ENCODE assay signal across 23 cellular contexts in genomic region chr9:126617740-126618133, GRCh38. TPM values are rescaled to one million over a fixed set of nuclear protein-coding genes. Genes with fewer than 3 reads are reported as not detected.
A peak's percentile ranks its signal among the peaks of the same experiment; 100 is the strongest.
DNase-seq lines count a peak whose midpoint lies in the region; ATAC-seq, FAIRE-seq and TF ChIP-seq lines count a peak whose summit lies in the region.
"Had no signal": no experiment of that assay in that cellular context is flagged by ENCODE, and none has a peak within 500 bp of the region (broad histone marks: within the 10 kb centered on the region; RNA-seq: fewer than 3 reads in every experiment).

No MANE protein-coding gene starts in this region.

- no peaks in the 10 kb centered on the region for H3K79me1 ChIP-seq in mesendoderm (ENCODE audit: low read length)

- DNase-seq in SK-N-SH, result peak; percentile 54
- peak; percentile 10 to 39 (median 34) for DNase-seq in K562 (ENCODE audit: extremely low read depth in 1 of 4, low spot score in 3 of 4)
- no peak for DNase-seq in mesendoderm
- no peak for DNase-seq in type B pancreatic cell (ENCODE audit: extremely low spot score, unreplicated experiment)
- no peak for DNase-seq in SK-N-DZ (ENCODE audit: low spot score)
- no peak for DNase-seq in globus pallidus (ENCODE audit: low spot score)
- no peak for DNase-seq in esophagus muscularis mucosa (ENCODE audit: extremely low spot score)
- DNase-seq: DND-41, GDM1, GOT3, HFFc6, KG1, NCI-H1092 treated with DMSO at 0.1 percent for 48 hours, NCI-H2081 treated with DMSO at 0.1 percent for 48 hours, NCI-H510A, NCI-H774, PC-3 had no signal

- no peak overlapping the region for H2BK120ac ChIP-seq in mesendoderm (ENCODE audit: low read depth, low read length)

- H4K20me1 ChIP-seq in SK-N-SH (ENCODE audit: insufficient read depth), result 0 out of 2 replicates have a peak, but pooled peaks cover 3% of the 10 kb centered on the region
- no peaks in the 10 kb centered on the region for H4K20me1 ChIP-seq in K562 (replicated peaks; ENCODE audit: control insufficient read depth, insufficient read depth, low read length)

- CTCF ChIA-PET in SK-N-SH (lab: Yijun Ruan, JAX) (interaction anchor here (0.8 to 2.9 kb wide), 9 partner anchors 16 to 164 kb away, joined by 3 to 16 read pairs (median 4); no protein-coding TSS in a partner anchor), K562 (lab: Yijun Ruan, JAX; ENCODE audit: low intra/inter-chr PET ratio) (no interaction called here)

- H4K5ac ChIP-seq in mesendoderm (ENCODE audit: low read length), result no peak overlapping the region

- H3K4me2 ChIP-seq in SK-N-SH (no peak overlapping the region), K562 (ENCODE audit: insufficient read depth, low read length) (no peak overlapping the region), mesendoderm (ENCODE audit: low read length) (peak overlapping the region; percentile 13)
- H3K4me2 ChIP-seq: BLaER1 treated with 17β-estradiol and CSF1 and Interleukin-3, amounts not matched to agents 10 nM and 100 nM had no signal

- TF ChIP-seq POLR2A in K562 (conservative IDR thresholded peaks at IDR 0.05) (no peak), esophagus muscularis mucosa (IDR thresholded peaks at IDR 0.05; ENCODE audit: low read depth) (no peak)

- POLR2A ChIA-PET in SK-N-SH (lab: Yijun Ruan, JAX) (no interaction called here), K562 (lab: Yijun Ruan, JAX) (no interaction called here)

- ATAC-seq in SK-N-SH treated with all-trans-retinoic acid at 6 μM for 48 hours (no peak), K562 (no peak)
- ATAC-seq: GM12878, PC-3 had no signal

- H3K9ac ChIP-seq in SK-N-SH, result no peak overlapping the region
- H3K9ac ChIP-seq in K562 (ENCODE audit: insufficient read depth in 1 of 2, low read depth in 2 of 2, low read length in 2 of 2), result no peak overlapping the region
- no peak overlapping the region for H3K9ac ChIP-seq in mesendoderm (ENCODE audit: low read length)
- H3K9ac ChIP-seq: BLaER1 treated with 17β-estradiol and CSF1 and Interleukin-3, amounts not matched to agents 10 nM and 100 nM had no signal

- H3K4me1 ChIP-seq in SK-N-SH (ENCODE audit: control insufficient read depth in 1 of 2, insufficient read depth in 2 of 2, low read depth in 1 of 2, low read length in 1 of 2) (no peaks in the 10 kb centered on the region), K562 (replicated peaks in 1 of 2; ENCODE audit: control insufficient read depth in 2 of 2, insufficient read depth in 2 of 2, low read length in 2 of 2) (peaks cover 0 to 13% of the 10 kb centered on the region in 2 experiments; a peak in 1 of 5 replicates), mesendoderm (ENCODE audit: control insufficient read depth, low read depth, low read length) (peaks cover 15% of the 10 kb centered on the region), esophagus muscularis mucosa (peaks cover 11 to 41% (median 36%) of the 10 kb centered on the region in 4 donors)

- H2BK5ac ChIP-seq in mesendoderm (ENCODE audit: low read length), result no peak overlapping the region

- H3K36me3 ChIP-seq in SK-N-SH (replicated peaks in 1 of 2; ENCODE audit: control insufficient read depth in 1 of 2, insufficient read depth in 2 of 2, low read length in 1 of 2) (no peaks in the 10 kb centered on the region), K562 (ENCODE audit: control insufficient read depth, insufficient read depth, low read length) (no peaks in the 10 kb centered on the region), mesendoderm (ENCODE audit: control insufficient read depth, insufficient read depth, low read length) (no peaks in the 10 kb centered on the region), esophagus muscularis mucosa (no peaks in the 10 kb centered on the region)
- H3K36me3 ChIP-seq: BLaER1 treated with 17β-estradiol and CSF1 and Interleukin-3, amounts not matched to agents 10 nM and 100 nM had no signal

- no peak overlapping the region for H3K27ac ChIP-seq in SK-N-SH (ENCODE audit: low read depth in 2 of 2, low read length in 1 of 2)
- H3K27ac ChIP-seq in K562 (ENCODE audit: extremely low read depth, low read depth, low read length), result no peak overlapping the region
- H3K27ac ChIP-seq in mesendoderm (ENCODE audit: low read depth, low read length), result no peak overlapping the region
- no peak overlapping the region for H3K27ac ChIP-seq in esophagus muscularis mucosa (replicated peaks in 1 of 4)
- H3K27ac ChIP-seq: 22Rv1; BLaER1 treated with 17β-estradiol and CSF1 and Interleukin-3, amounts not matched to agents 10 nM and 100 nM; RWPE1 had no signal

- in situ Hi-C loops in K562 (cut with MboI), result no loop called here

- peaks cover 8% of the 10 kb centered on the region for H3K36me3 Mint-ChIP-seq in type B pancreatic cell
- H3K36me3 Mint-ChIP-seq: CD8-positive, alpha-beta memory T cell had no signal

- 20% methylated on average over 7 of the region's 10 CpGs for WGBS in SK-N-SH (ENCODE audit: low lambda C conversion rate)
- 9% methylated on average over 10 of the region's 10 CpGs for WGBS in K562 (ENCODE audit: insufficient coverage, low coverage, missing lambda C conversion rate)
- WGBS in mesendoderm (ENCODE audit: extremely low coverage, insufficient coverage, low lambda C conversion rate), result no CpG with 5 or more reads among the region's 10 CpGs
- WGBS in esophagus muscularis mucosa, result 30% methylated on average over 10 of the region's 10 CpGs

- no TSS peak for BruUV-seq in K562 (replicated peaks; lab: Mats Ljungman, UMichigan)

- H2AFZ ChIP-seq in SK-N-SH (ENCODE audit: low read depth) (no peak overlapping the region), K562 (ENCODE audit: low read depth, low read length) (no peak overlapping the region)

- no peak overlapping the region for H2BK15ac ChIP-seq in mesendoderm (replicated peaks; ENCODE audit: low read depth)

- no peak overlapping the region for H3K18ac ChIP-seq in mesendoderm (ENCODE audit: low read length)

- H3F3A ChIP-seq in SK-N-SH (replicated peaks; ENCODE audit: insufficient read depth), result no peaks in the 10 kb centered on the region

- H3K4me1 Mint-ChIP-seq in type B pancreatic cell (ENCODE audit: unreplicated experiment), result peaks cover 31% of the 10 kb centered on the region

- no peak for TF ChIP-seq CTCF in SK-N-SH (IDR thresholded peaks at IDR 0.05)
- no peak for TF ChIP-seq CTCF in K562 (IDR thresholded peaks at IDR 0.05 in 2 of 3, conservative IDR thresholded peaks at IDR 0.05 in 1 of 3; ENCODE audit: insufficient read depth in 2 of 3, low read depth in 1 of 3, low read length in 3 of 3)
- no peak for TF ChIP-seq CTCF in type B pancreatic cell (conservative IDR thresholded peaks at IDR 0.05)
- no peak for TF ChIP-seq CTCF in esophagus muscularis mucosa (IDR thresholded peaks at IDR 0.05)

- TF ChIP-seq EP300 in SK-N-SH (IDR thresholded peaks at IDR 0.05; ENCODE audit: borderline replicate concordance in 1 of 2, low read depth in 1 of 2, low read length in 1 of 2) (no peak), K562 (IDR thresholded peaks at IDR 0.05; ENCODE audit: low read length) (no peak), esophagus muscularis mucosa (IDR thresholded peaks at IDR 0.05) (no peak)

- H3K4me3 ChIP-seq in SK-N-SH (ENCODE audit: low read depth in 2 of 2, low read length in 1 of 2), result no peak overlapping the region
- H3K4me3 ChIP-seq in K562, result no peak overlapping the region
- no peak overlapping the region for H3K4me3 ChIP-seq in mesendoderm (ENCODE audit: low read length)
- H3K4me3 ChIP-seq in esophagus muscularis mucosa, result no peak overlapping the region
- H3K4me3 ChIP-seq: BLaER1 treated with 17β-estradiol and CSF1 and Interleukin-3, amounts not matched to agents 10 nM and 100 nM; GM12878 had no signal

- intact Hi-C loops in K562 (cut with micrococcal nuclease) (no loop called here), esophagus muscularis mucosa (cut with DNase I) (no loop called here)

- H2AK5ac ChIP-seq in mesendoderm (ENCODE audit: low read length), result no peak overlapping the region

- H3K56ac ChIP-seq in mesendoderm (ENCODE audit: low read length), result no peak overlapping the region

- H3K27me3 ChIP-seq in SK-N-SH (ENCODE audit: insufficient read depth), result peaks cover 90% of the 10 kb centered on the region
- peaks cover 23 to 71% of the 10 kb centered on the region in 2 experiments; a peak in 4 of 5 replicates for H3K27me3 ChIP-seq in K562 (ENCODE audit: control insufficient read depth in 2 of 2, insufficient read depth in 2 of 2, low read length in 2 of 2)
- peaks cover 90% of the 10 kb centered on the region for H3K27me3 ChIP-seq in mesendoderm (ENCODE audit: insufficient read depth, low read length, poor library complexity)
- H3K27me3 ChIP-seq in esophagus muscularis mucosa, result peaks cover 10 to 95% (median 59%) of the 10 kb centered on the region in 4 donors

- no peaks in the 10 kb centered on the region for H3K9me1 ChIP-seq in K562 (ENCODE audit: control insufficient read depth, insufficient read depth, low read length)

- H4K8ac ChIP-seq in mesendoderm (ENCODE audit: low read depth, low read length), result no peak overlapping the region

- no peak for FAIRE-seq in K562 (lab: Jason Lieb, UNC)
- FAIRE-seq: GM12878 had no signal

- no peaks in the 10 kb centered on the region for H3K9me2 ChIP-seq in SK-N-SH

- peak overlapping the region; percentile 88 for H3K4me3 Mint-ChIP-seq in type B pancreatic cell

- peaks cover 85% of the 10 kb centered on the region for H3K27me3 Mint-ChIP-seq in type B pancreatic cell

- H3K79me2 ChIP-seq in SK-N-SH (ENCODE audit: insufficient read depth) (no peaks in the 10 kb centered on the region), K562 (ENCODE audit: control insufficient read depth, insufficient read depth, low read length) (no peaks in the 10 kb centered on the region), mesendoderm (ENCODE audit: control insufficient read depth, insufficient read depth, low read length) (no peaks in the 10 kb centered on the region)

- H3K4ac ChIP-seq in mesendoderm (ENCODE audit: low read depth, low read length), result no peak overlapping the region

- H3K9me3 Mint-ChIP-seq in type B pancreatic cell, result no peaks in the 10 kb centered on the region
- H3K9me3 Mint-ChIP-seq: CD8-positive, alpha-beta memory T cell; HFFc6 had no signal

- TF ChIP-seq RAD21 in SK-N-SH (IDR thresholded peaks at IDR 0.05; ENCODE audit: low read length) (no peak), K562 (CRISPR knock-in tag; conservative IDR thresholded peaks at IDR 0.05 in 1 of 2, IDR thresholded peaks at IDR 0.05 in 1 of 2) (no peak)

- no peak overlapping the region for H3K23ac ChIP-seq in mesendoderm (ENCODE audit: low read length)

- H3K27ac Mint-ChIP-seq in type B pancreatic cell, result peak overlapping the region; percentile 53
- H3K27ac Mint-ChIP-seq: HFFc6 had no signal

- no peaks in the 10 kb centered on the region for H3K9me3 ChIP-seq in SK-N-SH
- no peaks in the 10 kb centered on the region for H3K9me3 ChIP-seq in K562 (replicated peaks; ENCODE audit: control insufficient read depth, insufficient read depth, low read depth, low read length)
- H3K9me3 ChIP-seq in esophagus muscularis mucosa, result no peaks in the 10 kb centered on the region
- H3K9me3 ChIP-seq: BLaER1 treated with 17β-estradiol and CSF1 and Interleukin-3, amounts not matched to agents 10 nM and 100 nM had no signal

RNA-seq across cellular contexts. Expression of gene LMX1B, which starts 4.0 kb away (rescaled TPM):
- polyA plus RNA-seq in SK-N-SH (2012; rRNA removed) (not detected in 2 replicates), K562 (2011; rRNA removed) (not detected in 2 replicates), K562 (2014; fragmentation: Illumina TruSeq; extraction: Trizol) (not detected in 2 replicates), K562 (2014; fragmentation: Nextera tagmentation; extraction: Ambion mirVana) (not detected), K562 (2014; rRNA removed) (not detected in 2 replicates)
- not detected in 2 replicates for polyA plus RNA-seq in SK-N-SH (2012; cell fraction: cytosol; rRNA removed)
- polyA plus RNA-seq in SK-N-SH (2012; cell fraction: nucleus; rRNA removed), result not detected in 2 replicates
- total RNA-seq in K562 (2011; cell fraction: chromatin; rRNA removed; ENCODE audit: low replicate concordance), result not detected in 2 replicates
- total RNA-seq in K562 (2011; cell fraction: nucleolus; rRNA removed), result not detected in 2 replicates
- not detected in 2 replicates for total RNA-seq in K562 (2011; cell fraction: nucleoplasm; rRNA removed)
- total RNA-seq in K562 (2014; rRNA removed) (not detected in 2 replicates), K562 (2014; rRNA removed; fragmentation: Illumina TruSeq; extraction: Trizol) (not detected in 2 replicates), K562 (2015; rRNA removed; fragmentation: Illumina TruSeq; extraction: Trizol) (not detected in 2 replicates), K562 (2021) (not detected in 2 replicates), type B pancreatic cell (ENCODE audit: low replicate concordance) (13.6 and 33.6 TPM in 2 replicates), esophagus muscularis mucosa (under 1 TPM; under 0.01 to 0.66 (median 0.24) TPM)
- polyA plus RNA-seq in K562 (2011; cell fraction: cytosol; rRNA removed), result not detected in 2 replicates
- polyA plus RNA-seq in K562 (2011; cell fraction: nucleus; rRNA removed), result not detected in 2 replicates
- not detected in 2 replicates for polyA plus RNA-seq in K562 (2012)
- not detected in 2 replicates for polyA minus RNA-seq in K562 (2011; rRNA and poly(A)+ RNA removed)
- not detected in 2 replicates for polyA minus RNA-seq in K562 (2011; cell fraction: cytosol; rRNA and poly(A)+ RNA removed)
- polyA minus RNA-seq in K562 (2011; cell fraction: nucleus; rRNA and poly(A)+ RNA removed), result not detected in 2 replicates
- 0.53 TPM for polyA plus RNA-seq in mesendoderm (2013, experiment 1 of 2)
- 0.45 TPM for polyA plus RNA-seq in mesendoderm (2013, experiment 2 of 2)
- polyA plus RNA-seq in SK-N-DZ (2014; cell fraction: cytosol; rRNA removed), result 0.08 TPM in 1 of 2 replicates, not detected in the other
- polyA plus RNA-seq in SK-N-DZ (2014; cell fraction: nucleus; rRNA removed), result not detected in 2 replicates
- total RNA-seq: CD8-positive, alpha-beta memory T cell; GM12878; HFFc6 had no signal
- polyA plus RNA-seq: CD8-positive, alpha-beta memory T cell; GM12878 had no signal

Comparison
In these comparisons a context has a peak if more than half of its experiments do, and no peak if none do; other contexts are left out.
1. DNase-seq: peak in SK-N-SH (single experiment) and K562 (4 of 4); none in mesendoderm (single experiment), type B pancreatic cell (single experiment), SK-N-DZ (single experiment), globus pallidus (single experiment) and esophagus muscularis mucosa (single experiment).